21 cellular contexts compared by ENCODE assay signal in the genomic region with DNA sequence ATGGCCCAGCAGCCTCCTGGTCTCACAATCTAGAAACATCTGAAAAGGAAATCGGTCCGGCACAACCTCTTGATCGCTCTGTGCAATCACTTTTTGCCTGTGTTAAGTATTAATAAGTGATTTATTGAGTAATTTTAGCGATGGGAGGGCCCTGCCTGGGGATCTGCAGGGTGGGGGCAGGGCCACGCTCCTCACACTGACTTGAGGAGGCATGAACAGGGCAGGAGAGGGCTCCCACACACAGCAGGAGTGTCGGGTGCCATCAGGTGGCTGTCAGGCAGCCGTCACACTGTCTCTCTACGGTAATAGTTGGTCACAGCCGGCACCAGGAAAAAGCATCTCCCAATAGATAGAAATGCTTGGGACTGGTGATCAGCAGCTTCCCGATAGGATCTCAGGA.
"Had no signal": no experiment of that assay in that cellular context is flagged by ENCODE, and none has a peak within 500 bp of the region (broad histone marks: within the 10 kb centered on the region; RNA-seq: fewer than 3 reads in every experiment).

No MANE protein-coding gene starts in this region.

- H3K79me2 ChIP-seq: parathyroid adenoma had no signal

- H3K4me1 ChIP-seq: sigmoid colon, spleen, testis, tibial artery had no signal

- H3K9ac ChIP-seq: parathyroid adenoma had no signal

- H3K4me3 ChIP-seq: sigmoid colon, spleen, testis, tibial artery had no signal

- ATAC-seq: left colon; naive thymus-derived CD4-positive, alpha-beta T cell; stimulated activated memory B cell treated with anti-CD40 and anti-IgM and Interleukin-4, amounts not matched to agents 10 μg/mL and 1 μg/mL and 100 μg/mL, for 72 hours; stimulated activated naive CD8-positive, alpha-beta T cell treated with anti-CD3 and anti-CD28 coated beads, Interleukin-15, Interleukin-2, amounts not matched to agents 100 U/mL and 50 U/mL, for 24 hours had no signal

- H2AFZ ChIP-seq: parathyroid adenoma had no signal

- H3K27me3 ChIP-seq: testis had no signal

- H3K9me3 ChIP-seq: sigmoid colon, spleen, testis, tibial artery had no signal

- DNase-seq: cerebellar nuclear complex; cortex of kidney; effector CD4-positive, alpha-beta T cell; hypothalamus; immature natural killer cell; islet precursor cell; kidney glomerular epithelial cell; left colon; mesendoderm; midbrain; naive thymus-derived CD4-positive, alpha-beta T cell; occipital lobe; sigmoid colon; spleen; stimulated activated CD4-positive, alpha-beta T cell treated with anti-CD3 and anti-CD28 coated beads, Interleukin-4, amount 100 ng/mL, for 4 hours; stimulated activated naive CD8-positive, alpha-beta T cell treated with anti-CD3 and anti-CD28 coated beads, Interleukin-15, Interleukin-2, amounts not matched to agents 100 U/mL and 50 U/mL, for 24 hours; substantia nigra; testis; tibial artery had no signal

- H3K27ac ChIP-seq: parathyroid adenoma, sigmoid colon, spleen, testis, tibial artery had no signal

- H3K36me3 ChIP-seq: sigmoid colon, spleen, tibial artery had no signal
